9 cellular contexts compared by ENCODE assay signal in the genomic region with DNA sequence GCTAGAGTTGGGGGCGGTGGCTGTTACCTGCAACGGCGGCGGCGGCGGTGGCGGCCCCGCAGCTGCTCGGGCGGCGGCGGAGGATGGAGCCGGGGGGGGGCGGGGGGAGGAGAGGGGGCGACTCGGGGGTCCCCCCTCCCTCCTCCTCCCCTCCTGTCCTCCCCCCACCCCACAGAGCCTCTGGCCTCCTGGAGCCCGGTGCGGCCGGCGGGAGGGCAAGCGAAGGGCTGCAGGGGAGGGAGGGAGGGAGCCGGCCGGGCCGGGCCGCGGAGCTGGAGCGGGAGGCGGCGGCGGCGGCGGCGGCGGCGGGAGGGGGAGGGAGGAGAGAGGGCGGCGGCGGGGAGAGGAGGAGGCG. TPM values are rescaled to one million over a fixed set of nuclear protein-coding genes. Genes with fewer than 3 reads are reported as not detected.
DNase-seq lines count a peak whose midpoint lies in the region; ATAC-seq and TF ChIP-seq lines count a peak whose summit lies in the region.
"Had no signal": no experiment of that assay in that cellular context is flagged by ENCODE, and none has a peak within 500 bp of the region (broad histone marks: within the 10 kb centered on the region; RNA-seq: fewer than 3 reads in every experiment).

A gene (minus strand): TSS at position 231 of the 355 bp plus-strand sequence. CDS start 7,073 bp downstream, outside the sequence.

- no peaks in the 10 kb centered on the region for H3K9me3 Mint-ChIP-seq in activated CD4-positive, alpha-beta memory T cell treated with anti-CD3 and anti-CD28 coated beads for 36 hours

- TF ChIP-seq POLR2A in ovary (IDR thresholded peaks at IDR 0.05) = no peak

- TF ChIP-seq EP300 in ovary (IDR thresholded peaks at IDR 0.05) = no peak

- H3K4me1 Mint-ChIP-seq in activated CD4-positive, alpha-beta memory T cell treated with anti-CD3 and anti-CD28 coated beads for 36 hours (ENCODE audit: low read depth) = peaks cover 35% of the 10 kb centered on the region

- peak within 1 kb of the TSS; percentile 94 for H3K27ac Mint-ChIP-seq in activated CD4-positive, alpha-beta memory T cell treated with anti-CD3 and anti-CD28 coated beads for 36 hours

- no peaks in the 10 kb centered on the region for H3K27me3 ChIP-seq in ovary

- TF ChIP-seq CTCF in ovary (IDR thresholded peaks at IDR 0.05) = no peak

- ATAC-seq in GM19397 (IDR thresholded peaks at IDR 0.05; ENCODE audit: unreplicated experiment) = no peak
- ATAC-seq in HG02938 (IDR thresholded peaks at IDR 0.05; ENCODE audit: unreplicated experiment) = no peak
- ATAC-seq in HG02642 (IDR thresholded peaks at IDR 0.05; ENCODE audit: poor library complexity, unreplicated experiment) = no peak

- no peaks in the 10 kb centered on the region for H3K36me3 ChIP-seq in ovary

- POLR2A ChIA-PET in activated CD4-positive, alpha-beta memory T cell treated with anti-CD3 and anti-CD28 coated beads for 36 hours (lab: Charles Lee) = no interaction called here

- peak within 1 kb of the TSS; percentile 94 to 100 for H3K27ac ChIP-seq in ovary
- H3K27ac ChIP-seq: C4-2B had no signal

- H3K4me1 ChIP-seq in ovary (ENCODE audit: insufficient read depth) = no peaks in the 10 kb centered on the region

- H3K4me3 Mint-ChIP-seq in activated CD4-positive, alpha-beta memory T cell treated with anti-CD3 and anti-CD28 coated beads for 36 hours = peak within 1 kb of the TSS; percentile 93

- WGBS in ovary, 3 donors = 0 to 7% (median 1%) methylated on average over 2 to 37 of the region's 39 CpGs

- intact Hi-C loops in activated CD4-positive, alpha-beta memory T cell treated with anti-CD3 and anti-CD28 coated beads for 36 hours (cut with micrococcal nuclease) = loop anchor here (1.0 to 10.0 kb wide), 7 partner anchors 67 to 802 kb away; a partner anchor contains a TSS
- intact Hi-C loops in ovary (cut with DNase I) = loop anchor here in 1 of 4 donors (5.0 to 10.0 kb wide), 2 partner anchors 65 to 197 kb away; no protein-coding TSS in a partner anchor

- no peaks in the 10 kb centered on the region for H3K36me3 Mint-ChIP-seq in activated CD4-positive, alpha-beta memory T cell treated with anti-CD3 and anti-CD28 coated beads for 36 hours

- no peaks in the 10 kb centered on the region for H3K27me3 Mint-ChIP-seq in activated CD4-positive, alpha-beta memory T cell treated with anti-CD3 and anti-CD28 coated beads for 36 hours

- peak; percentile 89 for DNase-seq in NCI-H2227 (lab: John Stamatoyannopoulos, UW; ENCODE audit: unreplicated experiment)
- no peak for DNase-seq in NCI-H2227 treated with DMSO at 0.1 percent for 48 hours (lab: John Stamatoyannopoulos, UW)
- DNase-seq in activated CD4-positive, alpha-beta memory T cell treated with anti-CD3 and anti-CD28 coated beads for 36 hours = no peak
- DNase-seq in glomerular endothelial cell (ENCODE audit: extremely low read depth, low read depth, low spot score) = no peak
- DNase-seq in ovary = peak in 1 of 5 donors; percentile 89

- CTCF ChIA-PET in activated CD4-positive, alpha-beta memory T cell treated with anti-CD3 and anti-CD28 coated beads for 36 hours (lab: Charles Lee) = no interaction called here

- no peaks in the 10 kb centered on the region for H3K9me3 ChIP-seq in ovary

- peak within 1 kb of the TSS; percentile 62 for H3K4me3 ChIP-seq in ovary

RNA-seq across cellular contexts. Expression of the gene that starts here (rescaled TPM):
- total RNA-seq in activated CD4-positive, alpha-beta memory T cell treated with anti-CD3 and anti-CD28 coated beads for 36 hours = 10 to 100 TPM; 33.3 to 34.7 TPM
- total RNA-seq in glomerular endothelial cell (30.2 and 51.7 TPM in 2 replicates), ovary (100 to 1,000 TPM in 5 of 7 donors, 10 to 100 TPM in 2; 45.8 to 202 (median 135) TPM)
- polyA plus RNA-seq in ovary = 10 to 100 TPM; 27.2 to 60.5 TPM
